In the genomic region with DNA sequence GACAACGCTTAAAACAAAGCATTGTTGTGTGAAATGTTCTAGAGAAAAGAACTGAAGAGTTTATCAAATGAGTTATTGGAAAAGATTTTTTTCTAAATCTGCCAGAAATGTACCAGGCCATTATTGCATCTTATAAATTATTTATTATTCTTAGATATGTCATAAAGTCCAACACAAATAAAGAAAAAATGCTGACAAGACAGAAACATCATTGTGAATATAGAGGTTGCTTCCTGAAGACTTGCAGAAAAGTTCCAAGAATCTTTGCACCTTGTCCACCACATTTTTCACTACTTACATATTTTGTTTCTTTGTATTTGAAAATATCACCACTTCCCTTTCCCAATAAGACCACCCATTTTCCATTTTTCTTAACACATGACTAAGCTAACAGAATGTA, we compare ENCODE assay signal across 25 cellular contexts.
DNase-seq lines count a peak whose midpoint lies in the region; ATAC-seq, FAIRE-seq and TF ChIP-seq lines count a peak whose summit lies in the region.
"Had no signal": no experiment of that assay in that cellular context is flagged by ENCODE, and none has a peak within 500 bp of the region (broad histone marks: within the 10 kb centered on the region; RNA-seq: fewer than 3 reads in every experiment).

No MANE protein-coding gene starts in this region.

- POLR2A ChIA-PET in HepG2 (lab: Yijun Ruan, JAX) = no interaction called here
- POLR2A ChIA-PET in K562 (lab: Yijun Ruan, JAX) = no interaction called here

- intact Hi-C loops in HepG2 (cut with micrococcal nuclease; ENCODE audit: unreplicated experiment) = no loop called here
- intact Hi-C loops in right lobe of liver (cut with DNase I) = no loop called here
- intact Hi-C loops in K562 (cut with micrococcal nuclease) = no loop called here

- H3K9me1 ChIP-seq in K562 (ENCODE audit: control insufficient read depth, insufficient read depth, low read length) = no peaks in the 10 kb centered on the region

- no peaks in the 10 kb centered on the region for H3K4me1 ChIP-seq in HepG2 (ENCODE audit: insufficient read depth, low read length)
- no peaks in the 10 kb centered on the region for H3K4me1 ChIP-seq in right lobe of liver
- H3K4me1 ChIP-seq in K562 (replicated peaks in 1 of 2; ENCODE audit: control insufficient read depth in 2 of 2, insufficient read depth in 2 of 2, low read length in 2 of 2) = no peaks in the 10 kb centered on the region
- H3K4me1 ChIP-seq: BE2C, BLaER1 had no signal

- no peak for TF ChIP-seq POLR2A in HepG2 (IDR thresholded peaks at IDR 0.05; ENCODE audit: insufficient read depth in 1 of 2, low read depth in 2 of 2, low read length in 2 of 2)
- no peak for TF ChIP-seq POLR2A in right lobe of liver (IDR thresholded peaks at IDR 0.05)
- no peak for TF ChIP-seq POLR2A in K562 (conservative IDR thresholded peaks at IDR 0.05)

- H3K79me2 ChIP-seq in HepG2 (ENCODE audit: insufficient read depth, low read length) (no peaks in the 10 kb centered on the region), K562 (ENCODE audit: control insufficient read depth, insufficient read depth, low read length) (no peaks in the 10 kb centered on the region)

- H3K4me3 ChIP-seq in HepG2 (replicated peaks in 1 of 3; ENCODE audit: insufficient read depth in 1 of 3, low read depth in 2 of 3, low read length in 3 of 3) = no peak overlapping the region
- H3K4me3 ChIP-seq in right lobe of liver = no peak overlapping the region
- H3K4me3 ChIP-seq in K562 = no peak overlapping the region
- H3K4me3 ChIP-seq: BLaER1, GM12878 had no signal

- TF ChIP-seq CTCF in HepG2 (CRISPR knock-in tag; IDR thresholded peaks at IDR 0.05) (no peak), right lobe of liver (IDR thresholded peaks at IDR 0.05) (no peak), K562 (IDR thresholded peaks at IDR 0.05 in 2 of 3, conservative IDR thresholded peaks at IDR 0.05 in 1 of 3; ENCODE audit: insufficient read depth in 2 of 3, low read depth in 1 of 3, low read length in 3 of 3) (no peak)

- H2AFZ ChIP-seq in HepG2 (ENCODE audit: low read length) = no peak overlapping the region
- no peak overlapping the region for H2AFZ ChIP-seq in K562 (ENCODE audit: low read depth, low read length)

- H3K36me3 ChIP-seq in HepG2 (replicated peaks in 1 of 2; ENCODE audit: control insufficient read depth in 1 of 2, insufficient read depth in 2 of 2, low read length in 2 of 2) (no peaks in the 10 kb centered on the region), right lobe of liver (no peaks in the 10 kb centered on the region), K562 (ENCODE audit: control insufficient read depth, insufficient read depth, low read length) (no peaks in the 10 kb centered on the region)
- H3K36me3 ChIP-seq: BE2C, BLaER1 had no signal

- DNase-seq in HepG2 (ENCODE audit: low spot score) (no peak), right lobe of liver (no peak), K562 (ENCODE audit: extremely low read depth in 1 of 4, low spot score in 3 of 4) (no peak), T1000 (lab: John Stamatoyannopoulos, UW) (no peak)
- DNase-seq: ACHN; BE2C; C1 segment of cervical spinal cord; CD4-positive, alpha-beta memory T cell; CD4-positive, CD25-positive, alpha-beta regulatory T cell; CD8-positive, alpha-beta memory T cell; COR-L47; DMS 273 treated with DMSO at 0.1 percent for 48 hours; DMS153; DMS53; DMS79; DND-41; EL; GDM1 had no signal

- in situ Hi-C loops in HepG2 (cut with HindIII; ENCODE audit: extremely low pct_ligation_motif_present, low pct_unique_long_range_greater_than_20kb) = loop anchor here (10.0 to 25.0 kb wide), 2 partner anchors 283 to 1285 kb away; no protein-coding TSS in a partner anchor
- in situ Hi-C loops in K562 (cut with MboI) = no loop called here

- no peak for ATAC-seq in HepG2
- ATAC-seq in right lobe of liver = no peak
- no peak for ATAC-seq in K562
- no peak for ATAC-seq in GM18867 (IDR thresholded peaks at IDR 0.05; ENCODE audit: unreplicated experiment)
- ATAC-seq: GM12878 had no signal

- H4K20me1 ChIP-seq in HepG2 (ENCODE audit: insufficient read depth, low read length) (no peaks in the 10 kb centered on the region), K562 (replicated peaks; ENCODE audit: control insufficient read depth, insufficient read depth, low read length) (no peaks in the 10 kb centered on the region)
- H4K20me1 ChIP-seq: BLaER1 had no signal

- H3K4me2 ChIP-seq in HepG2 (ENCODE audit: low read depth, low read length) (no peak overlapping the region), K562 (ENCODE audit: insufficient read depth, low read length) (no peak overlapping the region)
- H3K4me2 ChIP-seq: BLaER1 had no signal

- CTCF ChIA-PET in HepG2 (lab: Yijun Ruan, JAX; ENCODE audit: low intra/inter-chr PET ratio, low total read pairs) (no interaction called here), K562 (lab: Yijun Ruan, JAX; ENCODE audit: low intra/inter-chr PET ratio) (no interaction called here)

- no peak overlapping the region for H3K9ac ChIP-seq in HepG2 (ENCODE audit: insufficient read depth, low read depth, low read length)
- no peak overlapping the region for H3K9ac ChIP-seq in K562 (ENCODE audit: insufficient read depth in 1 of 2, low read depth in 2 of 2, low read length in 2 of 2)
- H3K9ac ChIP-seq: BLaER1 had no signal

- TF ChIP-seq EP300 in HepG2 (IDR thresholded peaks at IDR 0.05; ENCODE audit: low read depth in 2 of 2, low read length in 2 of 2) (no peak), HepG2 (CRISPR knock-in tag; IDR thresholded peaks at IDR 0.05; ENCODE audit: borderline replicate concordance) (no peak), K562 (IDR thresholded peaks at IDR 0.05; ENCODE audit: low read length) (no peak)

- BruUV-seq in HepG2 (replicated peaks; lab: Mats Ljungman, UMichigan) = no TSS peak
- BruUV-seq in K562 (replicated peaks; lab: Mats Ljungman, UMichigan) = no TSS peak

- no peak overlapping the region for H3K27ac ChIP-seq in HepG2 (ENCODE audit: extremely low read length, insufficient read depth, low read length)
- no peak overlapping the region for H3K27ac ChIP-seq in right lobe of liver
- no peak overlapping the region for H3K27ac ChIP-seq in K562 (ENCODE audit: extremely low read depth, low read depth, low read length)
- H3K27ac ChIP-seq: 22Rv1, BLaER1 had no signal

- FAIRE-seq in HepG2 (lab: Jason Lieb, UNC) = no peak
- FAIRE-seq in K562 (lab: Jason Lieb, UNC) = no peak
- FAIRE-seq: GM12878, GM12892, GM18507, GM19239 had no signal

- H3K27me3 ChIP-seq in HepG2 (ENCODE audit: control insufficient read depth in 1 of 2, insufficient read depth in 2 of 2, low read length in 2 of 2) (no peaks in the 10 kb centered on the region), right lobe of liver (no peaks in the 10 kb centered on the region), K562 (ENCODE audit: control insufficient read depth in 2 of 2, insufficient read depth in 2 of 2, low read length in 2 of 2) (no peaks in the 10 kb centered on the region)
- H3K27me3 ChIP-seq: BE2C, BLaER1 had no signal

- no peak for TF ChIP-seq RAD21 in HepG2 (CRISPR knock-in tag; IDR thresholded peaks at IDR 0.05)
- TF ChIP-seq RAD21 in K562 (CRISPR knock-in tag; conservative IDR thresholded peaks at IDR 0.05 in 1 of 2, IDR thresholded peaks at IDR 0.05 in 1 of 2) = no peak

- 3% methylated on average over 1 of the region's 1 CpG for WGBS in HepG2 (ENCODE audit: low lambda C conversion rate)
- 76% methylated on average over 1 of the region's 1 CpG for WGBS in right lobe of liver (ENCODE audit: insufficient coverage, low coverage, low lambda C conversion rate, missing lambda C conversion rate)
- 0% methylated on average over 1 of the region's 1 CpG for WGBS in K562 (ENCODE audit: insufficient coverage, low coverage, missing lambda C conversion rate)

- H3K9me3 ChIP-seq in HepG2 (ENCODE audit: low read length) (peaks cover 13% of the 10 kb centered on the region), right lobe of liver (no peaks in the 10 kb centered on the region), K562 (replicated peaks; ENCODE audit: control insufficient read depth, insufficient read depth, low read depth, low read length) (no peaks in the 10 kb centered on the region)
- H3K9me3 ChIP-seq: BE2C, BLaER1 had no signal

TF ChIP-seq in HepG2, 621 proteins besides CTCF, POLR2A, EP300 and RAD21 (continues in another document):
- no peak for TF ChIP-seq TSC22D2 (CRISPR knock-in tag; IDR thresholded peaks at IDR 0.05; ENCODE audit: borderline replicate concordance)
- TF ChIP-seq ZSCAN21 (CRISPR knock-in tag; IDR thresholded peaks at IDR 0.05; ENCODE audit: borderline replicate concordance) = no peak
- TF ChIP-seq, protein P1, sequence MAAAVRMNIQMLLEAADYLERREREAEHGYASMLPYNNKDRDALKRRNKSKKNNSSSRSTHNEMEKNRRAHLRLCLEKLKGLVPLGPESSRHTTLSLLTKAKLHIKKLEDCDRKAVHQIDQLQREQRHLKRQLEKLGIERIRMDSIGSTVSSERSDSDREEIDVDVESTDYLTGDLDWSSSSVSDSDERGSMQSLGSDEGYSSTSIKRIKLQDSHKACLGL (CRISPR knock-in tag; IDR thresholded peaks at IDR 0.05) = no peak
- TF ChIP-seq ZNF234 (CRISPR knock-in tag; conservative IDR thresholded peaks at IDR 0.05) = no peak
- peak; percentile 97 for TF ChIP-seq MAFF (IDR thresholded peaks at IDR 0.05; ENCODE audit: low read depth, low read length)
- no peak for TF ChIP-seq NCOR1 (IDR thresholded peaks at IDR 0.05; ENCODE audit: borderline replicate concordance, low read length)
- TF ChIP-seq TCF12 (IDR thresholded peaks at IDR 0.05) = no peak
- no peak for TF ChIP-seq TCF12 (CRISPR knock-in tag; IDR thresholded peaks at IDR 0.05)
- TF ChIP-seq RFXANK (CRISPR knock-in tag; IDR thresholded peaks at IDR 0.05) = no peak
- no peak for TF ChIP-seq ZNF891 (CRISPR knock-in tag; IDR thresholded peaks at IDR 0.05)

TF ChIP-seq in K562, 482 proteins besides CTCF, POLR2A, EP300 and RAD21:
- TF ChIP-seq C11orf30 (IDR thresholded peaks at IDR 0.05; ENCODE audit: low read depth) (peak; percentile 65), SP2 (IDR thresholded peaks at IDR 0.05; ENCODE audit: extremely low read depth, low read depth, low read length, poor library complexity, severe bottlenecking) (no peak), ZNF316 (IDR thresholded peaks at IDR 0.05) (peak; percentile 87), MAFG (tag; conservative IDR thresholded peaks at IDR 0.05) (peak; percentile 72), CBX1 (IDR thresholded peaks at IDR 0.05; ENCODE audit: low read depth) (no peak), MAFF (IDR thresholded peaks at IDR 0.05; ENCODE audit: low read length) (peak; percentile 93), MAFK (IDR thresholded peaks at IDR 0.05; ENCODE audit: low read length) (peak; percentile 94)
TF ChIP-seq in K562: peak in this region for 5.
